8 cellular contexts compared by ENCODE assay signal in the genomic region with DNA sequence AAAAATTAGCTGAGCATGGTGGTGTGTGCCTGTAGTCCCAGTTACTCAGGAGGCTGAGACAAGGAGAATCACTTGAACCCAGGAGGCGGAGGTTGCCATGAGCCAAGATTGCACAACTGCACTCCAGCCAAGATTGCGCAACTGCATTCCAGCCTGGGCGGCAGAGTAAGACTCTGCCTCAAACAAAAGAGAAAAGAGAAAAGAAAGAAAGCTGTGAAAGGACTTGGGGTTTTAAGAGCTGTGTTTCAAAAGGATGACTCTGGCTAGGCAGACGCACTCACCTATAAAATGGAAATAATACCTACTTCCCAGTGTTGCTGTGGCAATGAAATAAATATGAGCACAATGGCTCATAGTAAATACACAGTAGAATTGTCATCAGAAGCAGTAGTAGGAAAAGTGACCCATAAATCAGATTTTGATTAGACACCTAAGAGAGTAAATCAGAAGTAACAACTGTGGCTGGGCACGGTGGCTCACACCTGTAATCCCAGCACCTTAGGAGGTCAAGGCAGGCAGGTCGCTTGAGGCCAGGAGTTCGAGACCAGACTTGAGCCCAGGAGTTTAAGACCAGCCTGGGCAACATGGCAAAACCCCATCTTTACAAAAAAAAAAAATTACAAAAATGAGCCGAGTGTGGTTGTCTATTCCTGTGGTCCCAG. TPM values are rescaled to one million over a fixed set of nuclear protein-coding genes. Genes with fewer than 3 reads are reported as not detected.
DNase-seq lines count a peak whose midpoint lies in the region; ATAC-seq, FAIRE-seq and TF ChIP-seq lines count a peak whose summit lies in the region.

No MANE protein-coding gene starts in this region.

- H3K4me1 ChIP-seq in thyroid gland = no peaks in the 10 kb centered on the region

- TF ChIP-seq CTCF in thyroid gland (IDR thresholded peaks at IDR 0.05) = no peak
- no peak for TF ChIP-seq CTCF in D721Med (IDR thresholded peaks at IDR 0.05; ENCODE audit: insufficient read depth, missing control alignments)

- intact Hi-C loops in thyroid gland (cut with DNase I) = no loop called here

- TF ChIP-seq POLR2A in thyroid gland (IDR thresholded peaks at IDR 0.05) = no peak

- no peak; the same call in 1 of the 2 replicates for TF ChIP-seq RAD21 in Ishikawa (IDR thresholded peaks at IDR 0.05; ENCODE audit: low read depth)

- no peaks in the 10 kb centered on the region for H3K27me3 ChIP-seq in thyroid gland

- 71 to 75% methylated on average over 8 of the region's 8 CpGs for WGBS in thyroid gland, 2 donors

- H3K4me3 ChIP-seq in thyroid gland (replicated peaks in 1 of 3) = no peak overlapping the region

- FAIRE-seq in RCC 7860 (lab: Jason Lieb, UNC) = no peak
- FAIRE-seq in D721Med (lab: Jason Lieb, UNC) = no peak

- no peak for ATAC-seq in HG02870 (IDR thresholded peaks at IDR 0.05; ENCODE audit: unreplicated experiment)

- no peaks in the 10 kb centered on the region for H3K36me3 ChIP-seq in thyroid gland

- peak; percentile 31; the same call in 1 of the 2 replicates for TF ChIP-seq EP300 in Ishikawa (IDR thresholded peaks at IDR 0.05; ENCODE audit: borderline replicate concordance)

- H3K27ac ChIP-seq in thyroid gland = no peak overlapping the region

- no peaks in the 10 kb centered on the region for H3K9me3 ChIP-seq in thyroid gland

- DNase-seq in RCC 7860 (ENCODE audit: low spot score) (peak; percentile 29), foreskin melanocyte (peak; percentile 11), thyroid gland (peak; percentile 31 to 61), GM19240 (ENCODE audit: insufficient read length, low spot score) (no peak), D721Med (ENCODE audit: insufficient read length, low spot score) (no peak)
- DNase-seq in activated naive CD4-positive, alpha-beta T cell treated with anti-CD3 and anti-CD28 coated beads, Interleukin-2, amount 50 U/mL, for 16 hours = no peak

TF ChIP-seq in Ishikawa, 13 proteins besides CTCF, POLR2A, EP300 and RAD21:
- peak; percentile 43; the same call in 1 of the 2 replicates for TF ChIP-seq TCF12 (IDR thresholded peaks at IDR 0.05; ENCODE audit: low read depth)
- TF ChIP-seq TEAD4 (IDR thresholded peaks at IDR 0.05) = peak; percentile 98
- TF ChIP-seq CEBPB (IDR thresholded peaks at IDR 0.05) = peak; percentile 100
- TF ChIP-seq EGR1 (IDR thresholded peaks at IDR 0.05) = no peak
- TF ChIP-seq NFIC (IDR thresholded peaks at IDR 0.05) = peak; percentile 73
- TF ChIP-seq, protein P1, sequence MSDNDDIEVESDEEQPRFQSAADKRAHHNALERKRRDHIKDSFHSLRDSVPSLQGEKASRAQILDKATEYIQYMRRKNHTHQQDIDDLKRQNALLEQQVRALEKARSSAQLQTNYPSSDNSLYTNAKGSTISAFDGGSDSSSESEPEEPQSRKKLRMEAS (IDR thresholded peaks at IDR 0.05) = 0 out of 2 replicates have a peak, but pooled peaks have one; percentile 24

RNA-seq across cellular contexts. Expression of a gene that starts 45.9 kb away (rescaled TPM):
- 100 to 1,000 TPM; 118 to 191 (median 132) TPM for total RNA-seq in thyroid gland

Comparison
In these comparisons a context has a peak if more than half of its experiments do, and no peak if none do; other contexts are left out.
1. DNase-seq: peak in RCC 7860 (single experiment), foreskin melanocyte (single experiment) and thyroid gland (2 of 2); none in GM19240 (single experiment), activated naive CD4-positive, alpha-beta T cell treated with anti-CD3 and anti-CD28 coated beads, Interleukin-2, amount 50 U/mL, for 16 hours (single experiment) and D721Med (single experiment).